Comparison of ENCODE assay signal across 18 cellular contexts in genomic region chr7:8384901-8385300, GRCh38. TPM values are rescaled to one million over a fixed set of nuclear protein-coding genes. Genes with fewer than 3 reads are reported as not detected.
A peak's percentile ranks its signal among the peaks of the same experiment; 100 is the strongest.
DNase-seq lines count a peak whose midpoint lies in the region; ATAC-seq and TF ChIP-seq lines count a peak whose summit lies in the region.
"Had no signal": no experiment of that assay in that cellular context is flagged by ENCODE, and none has a peak within 500 bp of the region (broad histone marks: within the 10 kb centered on the region; RNA-seq: fewer than 3 reads in every experiment).

No MANE protein-coding gene starts in this region.

- H3K27ac ChIP-seq in right atrium auricular region = no peak overlapping the region
- H3K27ac ChIP-seq in neural progenitor cell = no peak overlapping the region
- H3K27ac ChIP-seq: PC-9 had no signal

- H3K27me3 ChIP-seq in right atrium auricular region = no peaks in the 10 kb centered on the region
- no peaks in the 10 kb centered on the region for H3K27me3 ChIP-seq in neural progenitor cell

- no peak overlapping the region for H2AFZ ChIP-seq in neural progenitor cell (replicated peaks)
- H2AFZ ChIP-seq: GM23338, PC-9 had no signal

- no peaks in the 10 kb centered on the region for H3K27me3 Mint-ChIP-seq in neural progenitor cell (ENCODE audit: insufficient read depth, low read depth)

- TF ChIP-seq CTCF in right atrium auricular region (IDR thresholded peaks at IDR 0.05) (no peak), neural progenitor cell (IDR thresholded peaks at IDR 0.05) (no peak)

- H3K4me3 ChIP-seq in right atrium auricular region (no peak overlapping the region), neural progenitor cell (no peak overlapping the region)
- H3K4me3 ChIP-seq: GM23338, PC-9 had no signal

- H3K9me3 ChIP-seq in right atrium auricular region (no peaks in the 10 kb centered on the region), neural progenitor cell (ENCODE audit: low read depth) (no peaks in the 10 kb centered on the region)

- no peak overlapping the region for H3K4me3 Mint-ChIP-seq in neural progenitor cell
- H3K4me3 Mint-ChIP-seq: CD4-positive, alpha-beta T cell; GM23338; T-helper 2 cell treated with Interferon-gamma antibody and Interleukin-4, amounts not matched to agents 5 μg/mL and 100 μg/mL, for 36 hours had no signal

- H3K4me1 ChIP-seq in right atrium auricular region (peaks cover 0 to 8% of the 10 kb centered on the region in 2 donors), neural progenitor cell (peaks cover 12% of the 10 kb centered on the region)

- no peaks in the 10 kb centered on the region for H3F3A ChIP-seq in neural progenitor cell (ENCODE audit: low read depth)

- H4K20me1 ChIP-seq in neural progenitor cell (ENCODE audit: low read depth) = no peaks in the 10 kb centered on the region

- H3K4me1 Mint-ChIP-seq in neural progenitor cell = peaks cover 20% of the 10 kb centered on the region

- H3K27ac Mint-ChIP-seq in neural progenitor cell = no peak overlapping the region
- H3K27ac Mint-ChIP-seq: CD4-positive, alpha-beta T cell; GM23338; T-helper 2 cell treated with Interferon-gamma antibody and Interleukin-4, amounts not matched to agents 5 μg/mL and 100 μg/mL, for 36 hours had no signal

- no peak for DNase-seq in activated T-cell treated with anti-CD3 and anti-CD28 coated beads, Interleukin-2, amount 50 U/mL, for 1 hour
- DNase-seq in LoVo (ENCODE audit: low spot score) (no peak), right atrium auricular region (ENCODE audit: low spot score) (no peak), neural progenitor cell (ENCODE audit: low spot score) (no peak)
- DNase-seq: Calu3; CD4-positive, alpha-beta T cell; DMS79; MV-4-11; NCI-H1436; NCI-H2029 treated with DMSO at 0.1 percent for 48 hours; NCI-H2171 treated with DMSO at 0.1 percent for 48 hours; NCI-H446 treated with DMSO at 0.1 percent for 48 hours; PC-9 had no signal

- H3K36me3 ChIP-seq in right atrium auricular region = no peaks in the 10 kb centered on the region
- H3K36me3 ChIP-seq in neural progenitor cell = no peaks in the 10 kb centered on the region

- no peaks in the 10 kb centered on the region for H3K9me3 Mint-ChIP-seq in neural progenitor cell
- H3K9me3 Mint-ChIP-seq: CD4-positive, alpha-beta T cell; GM23338; T-helper 2 cell treated with Interferon-gamma antibody and Interleukin-4, amounts not matched to agents 5 μg/mL and 100 μg/mL, for 36 hours had no signal

- ATAC-seq in GM18858 (IDR thresholded peaks at IDR 0.05; ENCODE audit: unreplicated experiment) (peak; percentile 22), GM21526 (IDR thresholded peaks at IDR 0.05; ENCODE audit: low FRiP score, unreplicated experiment) (peak; percentile 29), HG03521 (IDR thresholded peaks at IDR 0.05; ENCODE audit: unreplicated experiment) (peak; percentile 34)
- ATAC-seq: GM23338 had no signal

- H3K36me3 Mint-ChIP-seq in neural progenitor cell = no peaks in the 10 kb centered on the region

- no peaks in the 10 kb centered on the region for H3K79me2 ChIP-seq in neural progenitor cell (ENCODE audit: low read depth)

- H3K4me2 ChIP-seq in neural progenitor cell = no peak overlapping the region
- H3K4me2 ChIP-seq: GM23338, PC-9 had no signal

- no peak overlapping the region for H3K9ac ChIP-seq in neural progenitor cell

RNA-seq across cellular contexts. Expression of gene NXPH1, which starts 48.5 kb away (rescaled TPM):
- total RNA-seq in right atrium auricular region (not detected), neural progenitor cell (ENCODE audit: low replicate concordance) (0.71 TPM in 1 of 2 replicates, not detected in the other)
- total RNA-seq: Calu3; CD4-positive, alpha-beta T cell; PC-9 had no signal
